23 cellular contexts compared by ENCODE assay signal in the genomic region with DNA sequence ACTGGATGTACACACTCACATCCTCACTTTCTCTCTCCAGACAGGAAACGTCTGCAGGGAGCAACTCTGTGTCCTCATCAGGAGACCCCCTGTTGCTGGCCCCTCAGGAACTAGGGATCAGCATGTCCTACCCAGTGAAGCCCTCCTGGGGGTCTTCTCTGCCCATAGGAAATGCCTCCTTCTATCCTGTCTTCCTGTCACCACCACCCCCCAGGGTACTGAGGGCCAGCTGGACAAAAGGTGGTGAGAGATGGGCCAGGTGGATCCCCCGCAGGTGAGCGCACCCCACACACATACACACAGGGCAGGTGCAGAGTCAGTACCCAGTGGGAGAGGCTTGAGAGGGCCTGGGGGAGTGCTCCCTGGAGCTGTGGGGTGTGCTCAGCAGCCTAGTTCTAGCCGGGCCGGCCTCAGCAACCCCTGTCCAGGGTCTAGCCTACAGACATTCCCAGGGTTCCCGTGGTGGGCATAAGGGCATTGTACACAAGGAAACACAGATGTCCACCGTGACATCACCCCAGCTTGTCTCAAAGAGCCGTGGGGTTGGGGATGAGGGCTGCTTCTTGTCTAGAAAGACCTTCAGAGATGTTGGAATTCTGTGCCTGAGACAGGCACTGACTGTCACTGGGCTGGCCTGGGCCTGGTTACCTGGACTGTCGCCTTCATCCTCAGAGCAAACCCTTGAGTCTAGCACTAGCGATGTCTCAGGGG.
"Had no signal": no experiment of that assay in that cellular context is flagged by ENCODE, and none has a peak within 500 bp of the region (broad histone marks: within the 10 kb centered on the region; RNA-seq: fewer than 3 reads in every experiment).

No MANE protein-coding gene starts in this region.

- H3K9me3 ChIP-seq: esophagus squamous epithelium, suprapubic skin, transverse colon, upper lobe of right lung, uterus had no signal

- H3K36me3 Mint-ChIP-seq: memory B cell, natural killer cell had no signal

- H3K27ac Mint-ChIP-seq: effector memory CD8-positive, alpha-beta T cell; memory B cell; natural killer cell; progenitor cell of endocrine pancreas; stimulated activated naive CD8-positive, alpha-beta T cell treated with anti-CD3 and anti-CD28 coated beads, Interleukin-15, amount 100 ng/mL, for 72 hours had no signal

- H3K27me3 ChIP-seq: suprapubic skin, upper lobe of right lung, uterus had no signal

- H3K9me3 Mint-ChIP-seq: effector memory CD8-positive, alpha-beta T cell; memory B cell; natural killer cell; neural crest cell; stimulated activated naive CD8-positive, alpha-beta T cell treated with anti-CD3 and anti-CD28 coated beads, Interleukin-15, amount 100 ng/mL, for 72 hours had no signal

- H3K36me3 ChIP-seq: esophagus squamous epithelium, suprapubic skin, transverse colon, upper lobe of right lung, uterus had no signal

- H3K27ac ChIP-seq: esophagus squamous epithelium, parathyroid adenoma, suprapubic skin, transverse colon, upper lobe of right lung, uterus had no signal

- H3K4me1 ChIP-seq: parathyroid adenoma, uterus had no signal

- DNase-seq: cortex of kidney; effector memory CD8-positive, alpha-beta T cell; erythroblast; esophagus squamous epithelium; foreskin melanocyte; kidney; natural killer cell; stimulated activated CD4-positive, alpha-beta T cell treated with anti-CD3 and anti-CD28 coated beads, Interleukin-12 subunit alpha, Interleukin-12 subunit beta, amount 100 ng/mL, for 4 hours; stimulated activated CD4-positive, alpha-beta T cell treated with anti-CD3 and anti-CD28 coated beads, Interleukin-1b, Interleukin-23, amount 100 ng/mL, for 48 hours; stimulated activated CD4-positive, alpha-beta T cell treated with anti-CD3 and anti-CD28 coated beads, Interleukin-4, amount 100 ng/mL, for 1 hour; stimulated activated CD8-positive, alpha-beta memory T cell treated with anti-CD3 and anti-CD28 coated beads, Interleukin-4, amount 100 ng/mL, for 48 hours; stimulated activated naive CD4-positive, alpha-beta T cell; stimulated activated naive CD8-positive, alpha-beta T cell treated with anti-CD3 and anti-CD28 coated beads, Interleukin-15, amount 100 ng/mL, for 72 hours; transverse colon; upper lobe of right lung; uterus had no signal

- H3K27me3 Mint-ChIP-seq: stimulated activated naive CD8-positive, alpha-beta T cell treated with anti-CD3 and anti-CD28 coated beads, Interleukin-15, amount 100 ng/mL, for 72 hours had no signal

- H3K4me3 Mint-ChIP-seq: effector memory CD8-positive, alpha-beta T cell; memory B cell; natural killer cell; neural crest cell; stimulated activated naive CD8-positive, alpha-beta T cell treated with anti-CD3 and anti-CD28 coated beads, Interleukin-15, amount 100 ng/mL, for 72 hours had no signal

- H3K9ac ChIP-seq: parathyroid adenoma had no signal

- H3K4me3 ChIP-seq: esophagus squamous epithelium, lung, smooth muscle cell, suprapubic skin, transverse colon, upper lobe of right lung, uterus had no signal
